Comparison of ENCODE assay signal across 1 cellular context in genomic region chr11:19191530-19192169, GRCh38.
TF ChIP-seq lines count a peak whose summit lies in the region.

No MANE protein-coding gene starts in this region.

TF ChIP-seq in liver, 16 proteins besides CTCF, POLR2A, EP300 and RAD21 (continued from another document):
- no peak for TF ChIP-seq ATF3 (IDR thresholded peaks at IDR 0.05)
